ENCODE assay signal across 13 cellular contexts in genomic region chr7:27251513-27252306, GRCh38. TPM values are rescaled to one million over a fixed set of nuclear protein-coding genes. Genes with fewer than 3 reads are reported as not detected.
A peak's percentile ranks its signal among the peaks of the same experiment; 100 is the strongest.
DNase-seq lines count a peak whose midpoint lies in the region; ATAC-seq and TF ChIP-seq lines count a peak whose summit lies in the region.
"Had no signal": no experiment of that assay in that cellular context is flagged by ENCODE, and none has a peak within 500 bp of the region (broad histone marks: within the 10 kb centered on the region; RNA-seq: fewer than 3 reads in every experiment).

No MANE protein-coding gene starts in this region.

- peaks cover 90% of the 10 kb centered on the region for H3K27me3 Mint-ChIP-seq in neural progenitor cell (ENCODE audit: insufficient read depth, low read depth)

- H3K27me3 ChIP-seq in right cardiac atrium (ENCODE audit: control insufficient read depth, insufficient read depth), result no peaks in the 10 kb centered on the region
- H3K27me3 ChIP-seq in neural progenitor cell, result peaks cover 100% of the 10 kb centered on the region
- H3K27me3 ChIP-seq: ovary had no signal

- 7% methylated on average over 64 of the region's 64 CpGs for WGBS in right cardiac atrium

- peak overlapping the region; percentile 75 for H3K4me2 ChIP-seq in neural progenitor cell

- peaks cover 4% of the 10 kb centered on the region for H3K4me1 ChIP-seq in right cardiac atrium (ENCODE audit: control insufficient read depth, insufficient read depth, low read length)
- peaks cover 37% of the 10 kb centered on the region for H3K4me1 ChIP-seq in neural progenitor cell
- H3K4me1 ChIP-seq: SJSA1 had no signal

- ATAC-seq in right cardiac atrium (peak; percentile 10 to 25), GM18498 (IDR thresholded peaks at IDR 0.05; ENCODE audit: unreplicated experiment) (no peak), HG03469 (IDR thresholded peaks at IDR 0.05; ENCODE audit: unreplicated experiment) (no peak)

- H3K27ac Mint-ChIP-seq in neural progenitor cell, result no peak overlapping the region

- H2AFZ ChIP-seq in neural progenitor cell (replicated peaks), result peak overlapping the region; percentile 51

- H3K4me3 ChIP-seq in right cardiac atrium (ENCODE audit: low read length) (peak overlapping the region; percentile 7), neural progenitor cell (peak overlapping the region; percentile 29)
- H3K4me3 ChIP-seq: ovary, SJSA1 had no signal

- H3K79me2 ChIP-seq in neural progenitor cell (ENCODE audit: low read depth), result no peaks in the 10 kb centered on the region

- TF ChIP-seq CTCF in neural progenitor cell (IDR thresholded peaks at IDR 0.05), result no peak

- intact Hi-C loops in right cardiac atrium (cut with DNase I), result no loop called here

- peak overlapping the region; percentile 57 for H3K4me3 Mint-ChIP-seq in neural progenitor cell

- peaks cover 66% of the 10 kb centered on the region for H4K20me1 ChIP-seq in neural progenitor cell (ENCODE audit: low read depth)

- peaks cover 22% of the 10 kb centered on the region for H3K4me1 Mint-ChIP-seq in neural progenitor cell

- H3K9me3 ChIP-seq in right cardiac atrium (ENCODE audit: control insufficient read depth, low read length), result no peaks in the 10 kb centered on the region
- H3K9me3 ChIP-seq in neural progenitor cell (ENCODE audit: low read depth), result no peaks in the 10 kb centered on the region
- H3K9me3 ChIP-seq: ovary, SJSA1 had no signal

- H3K9me3 Mint-ChIP-seq in neural progenitor cell, result peaks cover 5% of the 10 kb centered on the region

- H3K27ac ChIP-seq in right cardiac atrium (ENCODE audit: low read length) (no peak overlapping the region), neural progenitor cell (no peak overlapping the region)
- H3K27ac ChIP-seq: ovary, SJSA1 had no signal

- H3K9ac ChIP-seq in neural progenitor cell, result no peak overlapping the region

- no peaks in the 10 kb centered on the region for H3K36me3 Mint-ChIP-seq in neural progenitor cell

- H3F3A ChIP-seq in neural progenitor cell (ENCODE audit: low read depth), result peaks cover 13% of the 10 kb centered on the region

- no peaks in the 10 kb centered on the region for H3K36me3 ChIP-seq in neural progenitor cell
- H3K36me3 ChIP-seq: ovary, SJSA1 had no signal

- DNase-seq in DMS53 (lab: John Stamatoyannopoulos, UW) (peak; percentile 85), HuH-7.5 (ENCODE audit: low spot score) (peak; percentile 13), right cardiac atrium (no peak), neural progenitor cell (ENCODE audit: low spot score) (peak; percentile 68), NCI-H69 (lab: John Stamatoyannopoulos, UW) (no peak)
- DNase-seq in activated CD4-positive, CD25-positive, alpha-beta regulatory T cell treated with anti-CD3 and anti-CD28 coated beads, Interleukin-2, amount 50 U/mL, for 72 hours, result no peak
- DNase-seq: AML-193; NK-92 treated with Interleukin-12 subunit alpha and Interleukin-12 subunit beta, amount 100 ng/mL, for 24 hours; ovary had no signal

RNA-seq across cellular contexts. Expression of gene EVX1, which starts 9.1 kb away (rescaled TPM):
- not detected for total RNA-seq in right cardiac atrium
- polyA plus RNA-seq in right cardiac atrium, result 0.05 TPM
- total RNA-seq in neural progenitor cell (ENCODE audit: low replicate concordance), result not detected in 2 replicates
- total RNA-seq: fibroblast of villous mesenchyme, ovary, SJSA1 had no signal
- polyA plus RNA-seq: ovary had no signal

RNA-seq across cellular contexts. Expression of gene HOXA13, which starts 51.8 kb away (rescaled TPM):
- not detected for total RNA-seq in right cardiac atrium
- polyA plus RNA-seq in right cardiac atrium, result not detected
- not detected in 2 replicates for total RNA-seq in neural progenitor cell (ENCODE audit: low replicate concordance)
- total RNA-seq: ovary had no signal

Comparison
In these comparisons a context has a peak if more than half of its experiments do, and no peak if none do; other contexts are left out.
1. DNase-seq: peak in DMS53 (single experiment), HuH-7.5 (single experiment) and neural progenitor cell (single experiment); none in right cardiac atrium (0 of 3), activated CD4-positive, CD25-positive, alpha-beta regulatory T cell treated with anti-CD3 and anti-CD28 coated beads, Interleukin-2, amount 50 U/mL, for 72 hours (single experiment) and NCI-H69 (single experiment).
2. ATAC-seq: peak in right cardiac atrium (2 of 2); none in GM18498 (single experiment) and HG03469 (single experiment).